Comparison of ENCODE assay signal across 28 cellular contexts in the genomic region with DNA sequence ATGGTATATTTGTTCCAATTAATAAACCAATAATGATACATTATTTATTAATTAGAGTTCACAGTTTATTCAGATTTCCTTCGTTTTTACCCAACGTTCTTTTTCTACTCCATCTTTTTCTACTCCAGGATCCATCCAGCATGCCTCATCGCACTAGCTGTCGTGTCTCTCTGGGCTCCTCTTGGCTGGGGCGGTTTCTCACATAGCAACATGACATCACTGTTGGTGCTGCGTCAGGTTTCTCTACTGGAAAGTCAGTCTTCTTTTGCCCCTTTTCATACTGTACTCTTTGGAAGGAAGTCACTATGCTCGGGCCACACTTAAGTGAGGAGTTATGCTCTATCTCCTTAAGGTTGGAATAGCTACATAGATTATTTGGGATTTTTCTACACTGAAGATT. TPM values are rescaled to one million over a fixed set of nuclear protein-coding genes. Genes with fewer than 3 reads are reported as not detected.
DNase-seq lines count a peak whose midpoint lies in the region; ATAC-seq and TF ChIP-seq lines count a peak whose summit lies in the region.
"Had no signal": no experiment of that assay in that cellular context is flagged by ENCODE, and none has a peak within 500 bp of the region (broad histone marks: within the 10 kb centered on the region; RNA-seq: fewer than 3 reads in every experiment).

No MANE protein-coding gene starts in this region.

- H3K4me3 ChIP-seq in SK-N-MC = no peak overlapping the region
- H3K4me3 ChIP-seq in fibroblast of mammary gland (ENCODE audit: control insufficient read depth, low read depth, low read length) = no peak overlapping the region
- no peak overlapping the region for H3K4me3 ChIP-seq in SJCRH30
- H3K4me3 ChIP-seq: HAP-1, SJSA1, thoracic aorta had no signal

- no peaks in the 10 kb centered on the region for H3K27me3 ChIP-seq in SJCRH30
- H3K27me3 ChIP-seq: SJSA1 had no signal

- H3K4me3 Mint-ChIP-seq in neural crest cell = peak overlapping the region; percentile 43
- H3K4me3 Mint-ChIP-seq: activated CD4-positive, alpha-beta T cell treated with anti-CD3 and anti-CD28 coated beads, Interleukin-2, amount 10 ng/mL, durations not matched to agents 24 days and 14 days; CD4-positive, alpha-beta T cell; stimulated activated effector memory CD8-positive, alpha-beta T cell treated with anti-CD3 and anti-CD28 coated beads, Interleukin-12 subunit alpha, Interleukin-12 subunit beta, amount 100 ng/mL, for 72 hours; T-helper 1 cell treated with Interleukin-12 subunit alpha and Interleukin-12 subunit beta and Interleukin-4 antibody, amounts not matched to agents 30 μg/mL and 1 μg/mL, for 36 hours had no signal

- no peaks in the 10 kb centered on the region for H3K36me3 Mint-ChIP-seq in neural crest cell (ENCODE audit: low read depth)

- TF ChIP-seq CTCF in fibroblast of mammary gland (conservative IDR thresholded peaks at IDR 0.05; ENCODE audit: control insufficient read depth, insufficient read depth, low read depth, low read length) (no peak), neural crest cell (conservative IDR thresholded peaks at IDR 0.05) (no peak)

- peaks cover 40% of the 10 kb centered on the region for H3K4me1 Mint-ChIP-seq in neural crest cell

- DNase-seq in SK-N-MC (ENCODE audit: low read depth, low spot score) (no peak), fibroblast of mammary gland (ENCODE audit: low read depth) (peak; percentile 70), neural crest cell (ENCODE audit: low read depth, low spot score) (no peak), SJCRH30 (no peak)
- DNase-seq: activated CD4-positive, alpha-beta T cell treated with anti-CD3 and anti-CD28 coated beads, Interleukin-2, amount 10 ng/mL, durations not matched to agents 24 days and 14 days; CD4-positive, alpha-beta T cell; DMS 273 treated with DMSO at 0.1 percent for 48 hours; effector CD4-positive, alpha-beta T cell; erythroblast; foreskin melanocyte; hippocampal formation; KBM-7; left ventricle myocardium superior; MM.1S; NCI-H1417 treated with DMSO at 0.1 percent for 48 hours; NCI-H510A; NK-92 treated with Interleukin-12 subunit alpha and Interleukin-12 subunit beta, amount 100 ng/mL, for 24 hours had no signal

- no peaks in the 10 kb centered on the region for H3K27me3 Mint-ChIP-seq in neural crest cell (ENCODE audit: low read depth)
- H3K27me3 Mint-ChIP-seq: activated CD4-positive, alpha-beta T cell treated with anti-CD3 and anti-CD28 coated beads, Interleukin-2, amount 10 ng/mL, durations not matched to agents 24 days and 14 days; CD4-positive, alpha-beta T cell had no signal

- H3K9ac ChIP-seq in SK-N-MC (ENCODE audit: insufficient read length) = no peak overlapping the region

- no peaks in the 10 kb centered on the region for H3K9me3 Mint-ChIP-seq in neural crest cell
- H3K9me3 Mint-ChIP-seq: activated CD4-positive, alpha-beta T cell treated with anti-CD3 and anti-CD28 coated beads, Interleukin-2, amount 10 ng/mL, durations not matched to agents 24 days and 14 days; activated T-helper 2 cell treated with anti-CD3 and anti-CD28 coated beads, Interferon-gamma antibody, Interleukin-2, Interleukin-4, amounts not matched to agents 10 μg/mL and 5 μg/mL and 100 μg/mL, durations not matched to agents 14 hours and 24 hours and 36 hours; CD4-positive, alpha-beta T cell; stimulated activated effector memory CD8-positive, alpha-beta T cell treated with anti-CD3 and anti-CD28 coated beads, Interleukin-12 subunit alpha, Interleukin-12 subunit beta, amount 100 ng/mL, for 72 hours; T-helper 1 cell treated with Interleukin-12 subunit alpha and Interleukin-12 subunit beta and Interleukin-4 antibody, amounts not matched to agents 30 μg/mL and 1 μg/mL, for 36 hours had no signal

- H3K4me1 ChIP-seq in SJCRH30 = peaks cover 6% of the 10 kb centered on the region

- peak overlapping the region; percentile 62; the same call in 1 of the 2 replicates for H3K27ac ChIP-seq in SK-N-MC
- H3K27ac ChIP-seq in SJCRH30 = no peak overlapping the region
- H3K27ac ChIP-seq: SJSA1 had no signal

- H3K9me3 ChIP-seq in SK-N-MC (ENCODE audit: low read depth, low read length) = no peaks in the 10 kb centered on the region
- no peaks in the 10 kb centered on the region for H3K9me3 ChIP-seq in SJCRH30 (replicated peaks)
- H3K9me3 ChIP-seq: HAP-1, SJSA1, thoracic aorta had no signal

- no peak overlapping the region for H3K27ac Mint-ChIP-seq in neural crest cell (ENCODE audit: unreplicated experiment)
- H3K27ac Mint-ChIP-seq: activated CD4-positive, alpha-beta T cell treated with anti-CD3 and anti-CD28 coated beads, Interleukin-2, amount 10 ng/mL, durations not matched to agents 24 days and 14 days; activated T-helper 2 cell treated with anti-CD3 and anti-CD28 coated beads, Interferon-gamma antibody, Interleukin-2, Interleukin-4, amounts not matched to agents 10 μg/mL and 5 μg/mL and 100 μg/mL, durations not matched to agents 14 hours and 24 hours and 36 hours; CD4-positive, alpha-beta T cell; stimulated activated effector memory CD8-positive, alpha-beta T cell treated with anti-CD3 and anti-CD28 coated beads, Interleukin-12 subunit alpha, Interleukin-12 subunit beta, amount 100 ng/mL, for 72 hours; T-helper 1 cell treated with Interleukin-12 subunit alpha and Interleukin-12 subunit beta and Interleukin-4 antibody, amounts not matched to agents 30 μg/mL and 1 μg/mL, for 36 hours had no signal

- H3K36me3 ChIP-seq in SK-N-MC (ENCODE audit: insufficient read depth, low read length) = no peaks in the 10 kb centered on the region
- no peaks in the 10 kb centered on the region for H3K36me3 ChIP-seq in SJCRH30
- H3K36me3 ChIP-seq: HAP-1, SJSA1, thoracic aorta had no signal

- ATAC-seq in GM21360 (IDR thresholded peaks at IDR 0.05; ENCODE audit: unreplicated experiment) = no peak
- ATAC-seq: left ventricle myocardium superior; Panc1; stimulated activated effector memory CD8-positive, alpha-beta T cell treated with anti-CD3 and anti-CD28 coated beads, Interleukin-12 subunit alpha, Interleukin-12 subunit beta, amount 100 ng/mL, for 72 hours had no signal

RNA-seq across cellular contexts. Expression of gene SOX12, which starts 13.7 kb away (rescaled TPM):
- total RNA-seq in neural crest cell = 88.7 and 88.8 TPM in 2 replicates
- 12.7 TPM in 2 replicates for total RNA-seq in SJCRH30 (2014; rRNA removed; shearing (Covaris generic))

RNA-seq across cellular contexts. Expression of gene ZCCHC3, which starts 14.2 kb away (rescaled TPM):
- 58.9 and 59.2 TPM in 2 replicates for total RNA-seq in neural crest cell
- 44.8 and 46.5 TPM in 2 replicates for total RNA-seq in SJCRH30 (2014; rRNA removed; shearing (Covaris generic))

RNA-seq across cellular contexts. Expression of gene C20orf96, which starts 21.1 kb away (rescaled TPM):
- total RNA-seq in neural crest cell = 34.0 and 40.8 TPM in 2 replicates
- 1.5 and 2.3 TPM in 2 replicates for total RNA-seq in SJCRH30 (2014; rRNA removed; shearing (Covaris generic))

RNA-seq across cellular contexts. Expression of gene NRSN2, which starts 35.3 kb away (rescaled TPM):
- 42.0 and 44.4 TPM in 2 replicates for total RNA-seq in neural crest cell
- total RNA-seq in SJCRH30 (2014; rRNA removed; shearing (Covaris generic)) = 13.2 and 14.9 TPM in 2 replicates

RNA-seq across cellular contexts. Expression of gene DEFB132, which starts 54.1 kb away (rescaled TPM):
- not detected in 2 replicates for total RNA-seq in neural crest cell
- not detected in 2 replicates for total RNA-seq in SJCRH30 (2014; rRNA removed; shearing (Covaris generic))
- total RNA-seq: activated CD4-positive, alpha-beta T cell treated with anti-CD3 and anti-CD28 coated beads, Interleukin-2, amount 10 ng/mL, durations not matched to agents 24 days and 14 days; activated T-helper 2 cell treated with anti-CD3 and anti-CD28 coated beads, Interferon-gamma antibody, Interleukin-2, Interleukin-4, amounts not matched to agents 10 μg/mL and 5 μg/mL and 100 μg/mL, durations not matched to agents 14 hours and 24 hours and 36 hours; CD4-positive, alpha-beta T cell; cerebellum; left ventricle myocardium superior; pulmonary artery endothelial cell; SJSA1; skeletal muscle tissue; thoracic aorta had no signal

Comparison
In these comparisons a context has a peak if more than half of its experiments do, and no peak if none do; other contexts are left out.
1. RNA of gene C20orf96, which starts 21.1 kb away (total RNA-seq): 34.0 to 40.8 TPM in neural crest cell; 1.5 to 2.3 TPM in SJCRH30; every median in the first group is over 10 times any median in the second.